Comparison of ENCODE assay signal across 1 cellular context in genomic region chr17:74780443-74781238, GRCh38.
TF ChIP-seq lines count a peak whose summit lies in the region.

No MANE protein-coding gene starts in this region.

TF ChIP-seq in HepG2, 621 proteins besides CTCF, POLR2A, EP300 and RAD21 (continued from another document and continues in another):
- no peak for TF ChIP-seq ZNF280D (CRISPR knock-in tag; IDR thresholded peaks at IDR 0.05)
- TF ChIP-seq SP5 (CRISPR knock-in tag; IDR thresholded peaks at IDR 0.05; ENCODE audit: borderline replicate concordance, low read depth), result no peak
- TF ChIP-seq TERF1 (CRISPR knock-in tag; IDR thresholded peaks at IDR 0.05), result no peak
- no peak for TF ChIP-seq BRD4 (CRISPR knock-in tag; IDR thresholded peaks at IDR 0.05)
- TF ChIP-seq ZNF3 (CRISPR knock-in tag; IDR thresholded peaks at IDR 0.05), result no peak
- no peak for TF ChIP-seq ZC3H4 (CRISPR knock-in tag; IDR thresholded peaks at IDR 0.05; ENCODE audit: borderline replicate concordance)
- TF ChIP-seq PLRG1 (conservative IDR thresholded peaks at IDR 0.05), result no peak
- TF ChIP-seq SKIL (CRISPR knock-in tag; IDR thresholded peaks at IDR 0.05; ENCODE audit: borderline replicate concordance), result no peak
- 0 out of 2 replicates have a peak, but pooled peaks have one; percentile 49 for TF ChIP-seq MIXL1 (CRISPR knock-in tag; IDR thresholded peaks at IDR 0.05)
- no peak for TF ChIP-seq SRF (IDR thresholded peaks at IDR 0.05; ENCODE audit: low read depth, low read length)
- no peak for TF ChIP-seq MXD1 (CRISPR knock-in tag; IDR thresholded peaks at IDR 0.05)
- no peak for TF ChIP-seq LCORL (IDR thresholded peaks at IDR 0.05)
- no peak for TF ChIP-seq LCORL (CRISPR knock-in tag; IDR thresholded peaks at IDR 0.05)
- no peak for TF ChIP-seq ZNF883 (CRISPR knock-in tag; IDR thresholded peaks at IDR 0.05; ENCODE audit: not compliant biosample characterization)
- no peak for TF ChIP-seq ZNF597 (CRISPR knock-in tag; IDR thresholded peaks at IDR 0.05)
- TF ChIP-seq AFF4 (CRISPR knock-in tag; IDR thresholded peaks at IDR 0.05), result no peak
- no peak for TF ChIP-seq CSRNP2 (CRISPR knock-in tag; conservative IDR thresholded peaks at IDR 0.05; ENCODE audit: low read depth)
- TF ChIP-seq SYNCRIP (IDR thresholded peaks at IDR 0.05; ENCODE audit: insufficient read depth, low read depth, low read length), result no peak
- no peak for TF ChIP-seq THYN1 (CRISPR knock-in tag; IDR thresholded peaks at IDR 0.05; ENCODE audit: borderline replicate concordance, low read depth)
- no peak for TF ChIP-seq HNRNPK (IDR thresholded peaks at IDR 0.05; ENCODE audit: low read depth, low read length, poor library complexity, severe bottlenecking)
- TF ChIP-seq SNRNP70 (IDR thresholded peaks at IDR 0.05; ENCODE audit: low read depth, low read length), result no peak
- peak; percentile 41; the same call in 1 of the 2 replicates for TF ChIP-seq ARID5B (CRISPR knock-in tag; IDR thresholded peaks at IDR 0.05)
- TF ChIP-seq MBD4 (IDR thresholded peaks at IDR 0.05; ENCODE audit: borderline replicate concordance, low read length), result no peak
- no peak for TF ChIP-seq ZSCAN5A (CRISPR knock-in tag; IDR thresholded peaks at IDR 0.05; ENCODE audit: borderline replicate concordance)
- no peak for TF ChIP-seq TBP (CRISPR knock-in tag; IDR thresholded peaks at IDR 0.05)
- TF ChIP-seq TARDBP (CRISPR knock-in tag; IDR thresholded peaks at IDR 0.05), result no peak
- TF ChIP-seq NR3C1 (CRISPR knock-in tag; IDR thresholded peaks at IDR 0.05), result no peak
- no peak for TF ChIP-seq CBFB (CRISPR knock-in tag; IDR thresholded peaks at IDR 0.05)
